Comparison of ENCODE assay signal across 8 cellular contexts in genomic region chr19:41377977-41378707, GRCh38. TPM values are rescaled to one million over a fixed set of nuclear protein-coding genes. Genes with fewer than 3 reads are reported as not detected.
DNase-seq lines count a peak whose midpoint lies in the region; ATAC-seq and TF ChIP-seq lines count a peak whose summit lies in the region.

No MANE protein-coding gene starts in this region.

- H3K4me3 ChIP-seq in GM23338: no peak overlapping the region
- no peak overlapping the region for H3K4me3 ChIP-seq in spleen

- CTCF ChIA-PET in activated CD8-positive, alpha-beta T cell treated with anti-CD3 and anti-CD28 coated beads for 36 hours (lab: Charles Lee): interaction anchor here (0.6 to 1.2 kb wide), 3 partner anchors 8 to 186 kb away, joined by 3 to 7 read pairs (median 3); no protein-coding TSS in a partner anchor

- H3K36me3 Mint-ChIP-seq in GM23338 (ENCODE audit: low read depth) (no peaks in the 10 kb centered on the region), neural crest cell (ENCODE audit: low read depth) (peaks cover 2% of the 10 kb centered on the region)
- H3K36me3 Mint-ChIP-seq in activated CD8-positive, alpha-beta T cell treated with anti-CD3 and anti-CD28 coated beads for 36 hours (ENCODE audit: low read depth): peaks cover 2% of the 10 kb centered on the region

- H3K27ac ChIP-seq in GM23338 (ENCODE audit: low read depth) (no peak overlapping the region), spleen (peak overlapping the region in 4 of 8 donors; percentile 3 to 74 (median 51))

- intact Hi-C loops in activated CD8-positive, alpha-beta T cell treated with anti-CD3 and anti-CD28 coated beads for 36 hours (cut with micrococcal nuclease): no loop called here
- intact Hi-C loops in spleen (cut with DNase I; ENCODE audit: low total_unique reads): loop anchor here (5.0 kb wide), 1 partner anchor 39 kb away; no protein-coding TSS in a partner anchor

- 31 to 41% (median 38%) methylated on average over 8 to 9 of the region's 9 CpGs for WGBS in spleen, 5 donors

- H3K27me3 ChIP-seq in GM23338 (ENCODE audit: insufficient read depth) (peaks cover 7% of the 10 kb centered on the region; the same call in 1 of the 2 replicates), spleen (replicated peaks in 1 of 7) (no peaks in the 10 kb centered on the region)

- TF ChIP-seq CTCF in GM12872 (IDR thresholded peaks at IDR 0.05; ENCODE audit: insufficient read depth, low read depth, low read length) (peak; percentile 80), GM23338 (conservative IDR thresholded peaks at IDR 0.05; ENCODE audit: low read depth in 2 of 2) (peak; percentile 54 to 62), neural crest cell (conservative IDR thresholded peaks at IDR 0.05) (peak; percentile 34), spleen (IDR thresholded peaks at IDR 0.05 in 8 of 11, conservative IDR thresholded peaks at IDR 0.05 in 3 of 11) (peak in 3 of 11 experiments; percentile 4 to 31 (median 25))
- peak; percentile 42 for TF ChIP-seq CTCF in activated CD8-positive, alpha-beta T cell treated with anti-CD3 and anti-CD28 coated beads for 36 hours (IDR thresholded peaks at IDR 0.05)

- no peaks in the 10 kb centered on the region for H3K9me3 ChIP-seq in spleen

- H3K36me3 ChIP-seq in GM23338 (ENCODE audit: insufficient read depth) (no peaks in the 10 kb centered on the region), spleen (peaks cover 0 to 21% (median 3%) of the 10 kb centered on the region in 6 donors)

- H3K27me3 Mint-ChIP-seq in GM23338 (ENCODE audit: insufficient read depth, low read depth, poor library complexity): peaks cover 17% of the 10 kb centered on the region
- no peaks in the 10 kb centered on the region for H3K27me3 Mint-ChIP-seq in activated CD8-positive, alpha-beta T cell treated with anti-CD3 and anti-CD28 coated beads for 36 hours
- peaks cover 5% of the 10 kb centered on the region for H3K27me3 Mint-ChIP-seq in neural crest cell (ENCODE audit: low read depth)

- no peak overlapping the region for H2AFZ ChIP-seq in GM23338

- H3K9me3 Mint-ChIP-seq in GM23338: no peaks in the 10 kb centered on the region
- H3K9me3 Mint-ChIP-seq in activated CD8-positive, alpha-beta T cell treated with anti-CD3 and anti-CD28 coated beads for 36 hours: no peaks in the 10 kb centered on the region
- no peaks in the 10 kb centered on the region for H3K9me3 Mint-ChIP-seq in neural crest cell

- TF ChIP-seq POLR2A in spleen (IDR thresholded peaks at IDR 0.05): no peak

- H3K4me3 Mint-ChIP-seq in GM23338: no peak overlapping the region
- H3K4me3 Mint-ChIP-seq in activated CD8-positive, alpha-beta T cell treated with anti-CD3 and anti-CD28 coated beads for 36 hours: no peak overlapping the region
- peak overlapping the region; percentile 41 for H3K4me3 Mint-ChIP-seq in neural crest cell

- peaks cover 5% of the 10 kb centered on the region; the same call in 1 of the 2 replicates for H3K4me1 ChIP-seq in GM23338 (ENCODE audit: insufficient read depth)
- peaks cover 0 to 69% (median 36%) of the 10 kb centered on the region in 6 donors for H3K4me1 ChIP-seq in spleen

- H3K27ac Mint-ChIP-seq in GM23338: no peak overlapping the region
- no peak overlapping the region for H3K27ac Mint-ChIP-seq in activated CD8-positive, alpha-beta T cell treated with anti-CD3 and anti-CD28 coated beads for 36 hours
- peak overlapping the region; percentile 65 for H3K27ac Mint-ChIP-seq in neural crest cell (ENCODE audit: unreplicated experiment)

- H4K20me1 ChIP-seq in GM23338 (replicated peaks; ENCODE audit: insufficient read depth): no peaks in the 10 kb centered on the region; the same call in 1 of the 2 replicates

- 0 out of 2 replicates have a peak, but pooled peaks cover 5% of the 10 kb centered on the region for H3F3A ChIP-seq in GM23338 (replicated peaks; ENCODE audit: low read depth)

- no peaks in the 10 kb centered on the region for H3K79me2 ChIP-seq in GM23338 (replicated peaks; ENCODE audit: insufficient read depth)

- H3K4me1 Mint-ChIP-seq in GM23338 (peaks cover 10% of the 10 kb centered on the region), neural crest cell (peaks cover 15% of the 10 kb centered on the region)
- peaks cover 22% of the 10 kb centered on the region for H3K4me1 Mint-ChIP-seq in activated CD8-positive, alpha-beta T cell treated with anti-CD3 and anti-CD28 coated beads for 36 hours (ENCODE audit: low read depth)

- ATAC-seq in GM23338: peak; percentile 83
- ATAC-seq in activated CD8-positive, alpha-beta T cell treated with anti-CD3 and anti-CD28 coated beads for 36 hours: peak; percentile 88
- no peak for ATAC-seq in HG02970 (IDR thresholded peaks at IDR 0.05; ENCODE audit: low FRiP score, unreplicated experiment)

- H3K4me2 ChIP-seq in GM23338: no peak overlapping the region

- DNase-seq in GM23338 (ENCODE audit: low spot score) (peak; percentile 90), neural crest cell (ENCODE audit: low read depth, low spot score) (peak; percentile 15), SHP77 treated with DMSO at 0.1 percent for 48 hours (lab: John Stamatoyannopoulos, UW) (no peak), cerebellar cortex (ENCODE audit: low spot score) (no peak), spleen (no peak)
- DNase-seq in activated CD8-positive, alpha-beta T cell treated with anti-CD3 and anti-CD28 coated beads for 36 hours: peak; percentile 59

- H3K9me2 ChIP-seq in GM23338 (ENCODE audit: insufficient read depth): no peaks in the 10 kb centered on the region

- POLR2A ChIA-PET in activated CD8-positive, alpha-beta T cell treated with anti-CD3 and anti-CD28 coated beads for 36 hours (lab: Charles Lee): interaction anchor here (1.5 to 3.2 kb wide), 2 partner anchors 9 to 36 kb away, joined by 3 to 11 read pairs; no protein-coding TSS in a partner anchor

TF ChIP-seq in GM23338, 12 proteins besides CTCF, POLR2A, EP300 and RAD21:
- TF ChIP-seq EZH2phosphoT487 (IDR thresholded peaks at IDR 0.05; ENCODE audit: unreplicated experiment) (no peak), JUNB (IDR thresholded peaks at IDR 0.05; ENCODE audit: unreplicated experiment) (no peak)

RNA-seq across cellular contexts. Expression of gene TMEM91, which starts 1.8 kb away (rescaled TPM):
- total RNA-seq in GM23338 (2014; rRNA removed; shearing (Covaris generic)): 9.3 and 9.5 TPM in 2 replicates
- 8.1 and 10.6 TPM in 2 replicates for polyA plus RNA-seq in GM23338 (2016; fragmentation: Nextera tagmentation; extraction: Ambion mirVana)
- 1 to 10 TPM; 8.9 to 9.1 TPM for total RNA-seq in activated CD8-positive, alpha-beta T cell treated with anti-CD3 and anti-CD28 coated beads for 36 hours
- 6.6 and 7.8 TPM in 2 replicates for total RNA-seq in neural crest cell
- 10 to 100 TPM; 19.3 to 62.0 (median 23.5) TPM for total RNA-seq in spleen
- polyA plus RNA-seq in spleen: 10 to 100 TPM; 13.4 to 37.1 (median 34.4) TPM

RNA-seq across cellular contexts. Expression of gene B9D2, which starts 14.2 kb away (rescaled TPM):
- total RNA-seq in GM23338 (2014; rRNA removed; shearing (Covaris generic)): 2.7 and 3.0 TPM in 2 replicates
- 4.9 and 7.4 TPM in 2 replicates for polyA plus RNA-seq in GM23338 (2016; fragmentation: Nextera tagmentation; extraction: Ambion mirVana)
- 1 to 10 TPM; 3.1 to 5.1 TPM for total RNA-seq in activated CD8-positive, alpha-beta T cell treated with anti-CD3 and anti-CD28 coated beads for 36 hours
- total RNA-seq in neural crest cell: 11.7 and 13.8 TPM in 2 replicates
- total RNA-seq in spleen: 10 to 100 TPM in 1 of 7 donors, 1 to 10 TPM in 6; 7.5 to 10.2 (median 8.4) TPM
- 10 to 100 TPM in 2 of 3 donors, 1 to 10 TPM in 1; 8.6 to 11.9 (median 10.5) TPM for polyA plus RNA-seq in spleen

RNA-seq across cellular contexts. Expression of gene EXOSC5, which starts 19.0 kb away (rescaled TPM):
- 65.1 and 65.4 TPM in 2 replicates for total RNA-seq in GM23338 (2014; rRNA removed; shearing (Covaris generic))
- polyA plus RNA-seq in GM23338 (2016; fragmentation: Nextera tagmentation; extraction: Ambion mirVana) (116 and 125 TPM in 2 replicates), spleen (10 to 100 TPM; 32.1 to 53.8 (median 42.3) TPM)
- 10 to 100 TPM; 46.6 to 47.0 TPM for total RNA-seq in activated CD8-positive, alpha-beta T cell treated with anti-CD3 and anti-CD28 coated beads for 36 hours
- total RNA-seq in neural crest cell (16.8 and 20.3 TPM in 2 replicates), spleen (10 to 100 TPM; 10.1 to 21.0 (median 14.0) TPM)

RNA-seq across cellular contexts. Expression of gene BCKDHA, which starts 19.5 kb away (rescaled TPM):
- total RNA-seq in GM23338 (2014; rRNA removed; shearing (Covaris generic)): 31.3 and 42.4 TPM in 2 replicates
- polyA plus RNA-seq in GM23338 (2016; fragmentation: Nextera tagmentation; extraction: Ambion mirVana) (14.2 and 15.0 TPM in 2 replicates), spleen (10 to 100 TPM; 28.0 to 34.9 (median 29.9) TPM)
- 10 to 100 TPM; 32.3 to 36.9 TPM for total RNA-seq in activated CD8-positive, alpha-beta T cell treated with anti-CD3 and anti-CD28 coated beads for 36 hours
- total RNA-seq in neural crest cell (6.8 and 10.3 TPM in 2 replicates), spleen (10 to 100 TPM; 10.3 to 55.6 (median 28.3) TPM)

RNA-seq across cellular contexts. Expression of gene TGFB1, which starts 24.4 kb away (rescaled TPM):
- total RNA-seq in GM23338 (2014; rRNA removed; shearing (Covaris generic)): 6.7 and 7.9 TPM in 2 replicates
- polyA plus RNA-seq in GM23338 (2016; fragmentation: Nextera tagmentation; extraction: Ambion mirVana) (0.99 and 1.4 TPM in 2 replicates), spleen (10 to 100 TPM; 23.0 to 56.0 (median 25.2) TPM)
- 100 to 1,000 TPM; 112 to 123 TPM for total RNA-seq in activated CD8-positive, alpha-beta T cell treated with anti-CD3 and anti-CD28 coated beads for 36 hours
- total RNA-seq in neural crest cell (2.2 and 3.1 TPM in 2 replicates), spleen (100 to 1,000 TPM in 6 of 7 donors, 10 to 100 TPM in 1; 79.3 to 147 (median 130) TPM)

Comparison
In these comparisons a context has a peak if more than half of its experiments do, and no peak if none do; other contexts are left out.
1. DNase-seq: peak in GM23338 (single experiment), activated CD8-positive, alpha-beta T cell treated with anti-CD3 and anti-CD28 coated beads for 36 hours (single experiment) and neural crest cell (single experiment); none in SHP77 treated with DMSO at 0.1 percent for 48 hours (single experiment), cerebellar cortex (single experiment) and spleen (single experiment).